ENCODE assay signal across 9 cellular contexts in genomic region chr14:37591311-37591940, GRCh38. TPM values are rescaled to one million over a fixed set of nuclear protein-coding genes. Genes with fewer than 3 reads are reported as not detected.
DNase-seq lines count a peak whose midpoint lies in the region; ATAC-seq lines count a peak whose summit lies in the region.
"Had no signal": no experiment of that assay in that cellular context is flagged by ENCODE, and none has a peak within 500 bp of the region (broad histone marks: within the 10 kb centered on the region; RNA-seq: fewer than 3 reads in every experiment).

No MANE protein-coding gene starts in this region.

- no peak for ATAC-seq in stimulated activated naive B cell treated with anti-CD40 and anti-IgM and Interleukin-4, amounts not matched to agents 10 μg/mL and 1 μg/mL and 100 μg/mL, for 72 hours (replicated peaks)
- no peak for ATAC-seq in GM21529 (IDR thresholded peaks at IDR 0.05; ENCODE audit: unreplicated experiment)

- H3K4me1 Mint-ChIP-seq in activated CD4-positive, alpha-beta memory T cell treated with anti-CD3 and anti-CD28 coated beads, Interleukin-2, amount 10 ng/mL, durations not matched to agents 7 days and 5 days, result peaks cover 12% of the 10 kb centered on the region
- peaks cover 18% of the 10 kb centered on the region for H3K4me1 Mint-ChIP-seq in activated CD4-positive, alpha-beta memory T cell treated with anti-CD3 and anti-CD28 coated beads for 36 hours (ENCODE audit: low read depth)
- peaks cover 12 to 29% of the 10 kb centered on the region in 2 donors for H3K4me1 Mint-ChIP-seq in stimulated activated naive B cell treated with anti-CD40 and anti-IgM and Interleukin-4, amounts not matched to agents 10 μg/mL and 1 μg/mL and 100 μg/mL, for 72 hours

- H3K4me3 Mint-ChIP-seq in activated CD4-positive, alpha-beta memory T cell treated with anti-CD3 and anti-CD28 coated beads, Interleukin-2, amount 10 ng/mL, durations not matched to agents 7 days and 5 days, result no peak overlapping the region
- H3K4me3 Mint-ChIP-seq in activated CD4-positive, alpha-beta memory T cell treated with anti-CD3 and anti-CD28 coated beads for 36 hours, result no peak overlapping the region
- H3K4me3 Mint-ChIP-seq in stimulated activated naive B cell treated with anti-CD40 and anti-IgM and Interleukin-4, amounts not matched to agents 10 μg/mL and 1 μg/mL and 100 μg/mL, for 72 hours, result peak overlapping the region; percentile 37 to 62

- peaks cover 71% of the 10 kb centered on the region for H3K27me3 Mint-ChIP-seq in activated CD4-positive, alpha-beta memory T cell treated with anti-CD3 and anti-CD28 coated beads, Interleukin-2, amount 10 ng/mL, durations not matched to agents 7 days and 5 days
- peaks cover 70% of the 10 kb centered on the region for H3K27me3 Mint-ChIP-seq in activated CD4-positive, alpha-beta memory T cell treated with anti-CD3 and anti-CD28 coated beads for 36 hours
- peaks cover 60 to 82% of the 10 kb centered on the region in 2 donors for H3K27me3 Mint-ChIP-seq in stimulated activated naive B cell treated with anti-CD40 and anti-IgM and Interleukin-4, amounts not matched to agents 10 μg/mL and 1 μg/mL and 100 μg/mL, for 72 hours

- CTCF ChIA-PET in activated CD4-positive, alpha-beta memory T cell treated with anti-CD3 and anti-CD28 coated beads, Interleukin-2, amount 10 ng/mL, durations not matched to agents 7 days and 5 days (lab: Charles Lee), result no interaction called here
- CTCF ChIA-PET in activated CD4-positive, alpha-beta memory T cell treated with anti-CD3 and anti-CD28 coated beads for 36 hours (lab: Charles Lee), result no interaction called here

- peaks cover 89% of the 10 kb centered on the region for H3K27me3 ChIP-seq in iPS-15b (ENCODE audit: control insufficient read depth, insufficient read depth, low read length)

- no peak for DNase-seq in activated CD4-positive, alpha-beta memory T cell treated with anti-CD3 and anti-CD28 coated beads, Interleukin-2, amount 10 ng/mL, durations not matched to agents 7 days and 5 days
- no peak for DNase-seq in activated CD4-positive, alpha-beta memory T cell treated with anti-CD3 and anti-CD28 coated beads for 36 hours
- DNase-seq in NCI-H69 (lab: John Stamatoyannopoulos, UW) (peak; percentile 94), activated gamma-delta T cell treated with Interleukin-2 at 50 U/mL for 16 hours (no peak), NAMALWA (ENCODE audit: low spot score) (no peak)
- no peak for DNase-seq in stimulated activated naive B cell treated with anti-CD40 and anti-IgM and Interleukin-4, amounts not matched to agents 10 μg/mL and 1 μg/mL and 100 μg/mL, for 72 hours
- DNase-seq: NCI-H2107 had no signal

- H3K4me3 ChIP-seq in iPS-15b (ENCODE audit: low read depth, low read length), result peak overlapping the region; percentile 41

- intact Hi-C loops in activated CD4-positive, alpha-beta memory T cell treated with anti-CD3 and anti-CD28 coated beads for 36 hours (cut with micrococcal nuclease), result loop anchor here (5.0 to 10.0 kb wide), 3 partner anchors 483 to 1074 kb away; partner anchors contain the start of gene NKX2-8

- H3K9ac ChIP-seq in iPS-15b (ENCODE audit: low read depth, low read length), result no peak overlapping the region

- H3K4me1 ChIP-seq in iPS-15b (ENCODE audit: control insufficient read depth, insufficient read depth, low read length), result peaks cover 10% of the 10 kb centered on the region

- H3K9me3 Mint-ChIP-seq in activated CD4-positive, alpha-beta memory T cell treated with anti-CD3 and anti-CD28 coated beads, Interleukin-2, amount 10 ng/mL, durations not matched to agents 7 days and 5 days, result no peaks in the 10 kb centered on the region
- peaks cover 7% of the 10 kb centered on the region for H3K9me3 Mint-ChIP-seq in activated CD4-positive, alpha-beta memory T cell treated with anti-CD3 and anti-CD28 coated beads for 36 hours
- H3K9me3 Mint-ChIP-seq in stimulated activated naive B cell treated with anti-CD40 and anti-IgM and Interleukin-4, amounts not matched to agents 10 μg/mL and 1 μg/mL and 100 μg/mL, for 72 hours, result peaks cover 4 to 8% of the 10 kb centered on the region in 2 donors

- peaks cover 18% of the 10 kb centered on the region for H3K36me3 Mint-ChIP-seq in activated CD4-positive, alpha-beta memory T cell treated with anti-CD3 and anti-CD28 coated beads, Interleukin-2, amount 10 ng/mL, durations not matched to agents 7 days and 5 days (ENCODE audit: low read depth)
- H3K36me3 Mint-ChIP-seq in activated CD4-positive, alpha-beta memory T cell treated with anti-CD3 and anti-CD28 coated beads for 36 hours, result peaks cover 26% of the 10 kb centered on the region
- H3K36me3 Mint-ChIP-seq in stimulated activated naive B cell treated with anti-CD40 and anti-IgM and Interleukin-4, amounts not matched to agents 10 μg/mL and 1 μg/mL and 100 μg/mL, for 72 hours, result peaks cover 11 to 22% of the 10 kb centered on the region in 2 donors

- POLR2A ChIA-PET in activated CD4-positive, alpha-beta memory T cell treated with anti-CD3 and anti-CD28 coated beads, Interleukin-2, amount 10 ng/mL, durations not matched to agents 7 days and 5 days (lab: Charles Lee), result no interaction called here
- POLR2A ChIA-PET in activated CD4-positive, alpha-beta memory T cell treated with anti-CD3 and anti-CD28 coated beads for 36 hours (lab: Charles Lee), result no interaction called here

- H3K36me3 ChIP-seq in iPS-15b (ENCODE audit: control insufficient read depth, insufficient read depth, low read length), result no peaks in the 10 kb centered on the region

- H3K27ac Mint-ChIP-seq in activated CD4-positive, alpha-beta memory T cell treated with anti-CD3 and anti-CD28 coated beads, Interleukin-2, amount 10 ng/mL, durations not matched to agents 7 days and 5 days, result peak overlapping the region; percentile 56
- no peak overlapping the region for H3K27ac Mint-ChIP-seq in activated CD4-positive, alpha-beta memory T cell treated with anti-CD3 and anti-CD28 coated beads for 36 hours
- H3K27ac Mint-ChIP-seq in stimulated activated naive B cell treated with anti-CD40 and anti-IgM and Interleukin-4, amounts not matched to agents 10 μg/mL and 1 μg/mL and 100 μg/mL, for 72 hours, result peak overlapping the region; percentile 96

- H3K9me3 ChIP-seq in iPS-15b (ENCODE audit: control insufficient read depth, insufficient read depth, low read length), result no peaks in the 10 kb centered on the region

RNA-seq across cellular contexts. Expression of gene FOXA1, which starts 3.6 kb away (rescaled TPM):
- not detected for total RNA-seq in activated CD4-positive, alpha-beta memory T cell treated with anti-CD3 and anti-CD28 coated beads, Interleukin-2, amount 10 ng/mL, durations not matched to agents 7 days and 5 days
- under 1 TPM; 0.12 to 0.19 TPM for total RNA-seq in activated CD4-positive, alpha-beta memory T cell treated with anti-CD3 and anti-CD28 coated beads for 36 hours

RNA-seq across cellular contexts. Expression of gene TTC6, which starts 4.0 kb away (rescaled TPM):
- not detected for total RNA-seq in activated CD4-positive, alpha-beta memory T cell treated with anti-CD3 and anti-CD28 coated beads, Interleukin-2, amount 10 ng/mL, durations not matched to agents 7 days and 5 days
- total RNA-seq in activated CD4-positive, alpha-beta memory T cell treated with anti-CD3 and anti-CD28 coated beads for 36 hours, result not detected

Comparison
In these comparisons a context has a peak if more than half of its experiments do, and no peak if none do; other contexts are left out.
1. H3K4me3 Mint-ChIP-seq: peak in stimulated activated naive B cell treated with anti-CD40 and anti-IgM and Interleukin-4, amounts not matched to agents 10 μg/mL and 1 μg/mL and 100 μg/mL, for 72 hours (2 of 2); none in activated CD4-positive, alpha-beta memory T cell treated with anti-CD3 and anti-CD28 coated beads, Interleukin-2, amount 10 ng/mL, durations not matched to agents 7 days and 5 days (single experiment) and activated CD4-positive, alpha-beta memory T cell treated with anti-CD3 and anti-CD28 coated beads for 36 hours (single experiment).